ENCODE assay signal across 1 cellular context in genomic region chr14:73231874-73232851, GRCh38.
TF ChIP-seq lines count a peak whose summit lies in the region.

No MANE protein-coding gene starts in this region.

TF ChIP-seq in GM23338, 12 proteins besides CTCF, POLR2A, EP300 and RAD21:
- TF ChIP-seq ZNF462 (CRISPR knock-in tag; IDR thresholded peaks at IDR 0.05) (0 out of 2 replicates have a peak, but pooled peaks have one; percentile 38), JUNB (IDR thresholded peaks at IDR 0.05; ENCODE audit: unreplicated experiment) (no peak)
